2 cellular contexts compared by ENCODE assay signal in the genomic region with DNA sequence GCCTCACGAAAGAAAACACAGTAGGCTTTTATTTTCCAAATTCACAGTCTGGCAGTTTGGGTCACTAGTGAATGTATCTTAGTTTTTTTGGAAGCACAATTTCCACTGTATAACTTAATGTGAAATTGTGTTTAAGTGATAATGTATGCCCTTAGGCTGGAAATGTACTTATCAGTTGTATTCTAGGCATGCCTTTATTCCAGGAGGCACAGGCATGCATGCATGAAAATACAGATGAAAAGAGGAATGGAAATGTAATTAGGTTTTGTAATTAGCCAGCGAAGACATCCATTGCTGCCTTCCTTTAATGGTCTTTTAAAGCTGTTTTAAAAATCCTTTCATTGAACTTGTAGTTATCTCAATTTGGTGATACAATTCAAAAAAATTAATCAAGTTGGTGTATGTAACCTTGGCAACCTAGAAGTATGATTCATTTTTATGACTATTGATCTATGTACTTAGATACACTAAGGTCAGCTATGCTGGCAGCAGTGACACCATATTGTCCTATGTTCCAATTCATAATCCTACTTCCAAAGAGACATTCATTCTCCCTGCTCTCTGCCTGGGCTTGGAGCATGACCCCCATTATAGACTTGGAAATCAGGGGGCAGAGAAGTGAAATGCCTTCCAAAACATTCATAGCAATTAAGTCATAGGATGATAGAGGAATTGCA.
A peak's percentile ranks its signal among the peaks of the same experiment; 100 is the strongest.
TF ChIP-seq lines count a peak whose summit lies in the region.

No MANE protein-coding gene starts in this region.

TF ChIP-seq in A549, 52 proteins besides CTCF, POLR2A, EP300 and RAD21 (continued from another document):
- TF ChIP-seq, protein P1, sequence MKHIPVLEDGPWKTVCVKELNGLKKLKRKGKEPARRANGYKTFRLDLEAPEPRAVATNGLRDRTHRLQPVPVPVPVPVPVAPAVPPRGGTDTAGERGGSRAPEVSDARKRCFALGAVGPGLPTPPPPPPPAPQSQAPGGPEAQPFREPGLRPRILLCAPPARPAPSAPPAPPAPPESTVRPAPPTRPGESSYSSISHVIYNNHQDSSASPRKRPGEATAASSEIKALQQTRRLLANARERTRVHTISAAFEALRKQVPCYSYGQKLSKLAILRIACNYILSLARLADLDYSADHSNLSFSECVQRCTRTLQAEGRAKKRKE (CRISPR knock-in tag; IDR thresholded peaks at IDR 0.05; ENCODE audit: low read depth): peak; percentile 90; the same call in 1 of the 2 replicates
- TF ChIP-seq FOXS1 (CRISPR knock-in tag; IDR thresholded peaks at IDR 0.05): no peak; the same call in 1 of the 2 replicates
- TF ChIP-seq, protein P2, sequence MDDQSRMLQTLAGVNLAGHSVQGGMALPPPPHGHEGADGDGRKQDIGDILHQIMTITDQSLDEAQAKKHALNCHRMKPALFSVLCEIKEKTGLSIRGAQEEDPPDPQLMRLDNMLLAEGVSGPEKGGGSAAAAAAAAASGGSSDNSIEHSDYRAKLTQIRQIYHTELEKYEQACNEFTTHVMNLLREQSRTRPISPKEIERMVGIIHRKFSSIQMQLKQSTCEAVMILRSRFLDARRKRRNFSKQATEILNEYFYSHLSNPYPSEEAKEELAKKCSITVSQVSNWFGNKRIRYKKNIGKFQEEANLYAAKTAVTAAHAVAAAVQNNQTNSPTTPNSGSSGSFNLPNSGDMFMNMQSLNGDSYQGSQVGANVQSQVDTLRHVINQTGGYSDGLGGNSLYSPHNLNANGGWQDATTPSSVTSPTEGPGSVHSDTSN (IDR thresholded peaks at IDR 0.05): no peak
- peak; percentile 96 for TF ChIP-seq HOXB5 (CRISPR knock-in tag; IDR thresholded peaks at IDR 0.05)
- TF ChIP-seq ZFP36 (IDR thresholded peaks at IDR 0.05; ENCODE audit: borderline replicate concordance, partially characterized antibody): no peak
- TF ChIP-seq ZNF302 (CRISPR knock-in tag; IDR thresholded peaks at IDR 0.05): no peak
- no peak for TF ChIP-seq RARB (CRISPR knock-in tag; IDR thresholded peaks at IDR 0.05)
- TF ChIP-seq MAZ (IDR thresholded peaks at IDR 0.05; ENCODE audit: borderline replicate concordance, low read depth, low read length): no peak
- TF ChIP-seq NR3C1 (IDR thresholded peaks at IDR 0.05): no peak
- TF ChIP-seq CEBPB (IDR thresholded peaks at IDR 0.05): no peak
- TF ChIP-seq, protein P3, sequence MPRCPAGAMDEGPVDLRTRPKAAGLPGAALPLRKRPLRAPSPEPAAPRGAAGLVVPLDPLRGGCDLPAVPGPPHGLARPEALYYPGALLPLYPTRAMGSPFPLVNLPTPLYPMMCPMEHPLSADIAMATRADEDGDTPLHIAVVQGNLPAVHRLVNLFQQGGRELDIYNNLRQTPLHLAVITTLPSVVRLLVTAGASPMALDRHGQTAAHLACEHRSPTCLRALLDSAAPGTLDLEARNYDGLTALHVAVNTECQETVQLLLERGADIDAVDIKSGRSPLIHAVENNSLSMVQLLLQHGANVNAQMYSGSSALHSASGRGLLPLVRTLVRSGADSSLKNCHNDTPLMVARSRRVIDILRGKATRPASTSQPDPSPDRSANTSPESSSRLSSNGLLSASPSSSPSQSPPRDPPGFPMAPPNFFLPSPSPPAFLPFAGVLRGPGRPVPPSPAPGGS (IDR thresholded peaks at IDR 0.05): no peak
- TF ChIP-seq BHLHE40 (IDR thresholded peaks at IDR 0.05; ENCODE audit: low read depth, low read length): no peak
- TF ChIP-seq EHMT2 (IDR thresholded peaks at IDR 0.05; ENCODE audit: low read depth): no peak
- no peak for TF ChIP-seq RNF2 (IDR thresholded peaks at IDR 0.05; ENCODE audit: borderline replicate concordance, low read depth)
- TF ChIP-seq CBX8 (IDR thresholded peaks at IDR 0.05): no peak
- 0 out of 2 replicates have a peak, but pooled peaks have one; percentile 72 for TF ChIP-seq EHF (CRISPR knock-in tag; IDR thresholded peaks at IDR 0.05)
- TF ChIP-seq HDAC2 (IDR thresholded peaks at IDR 0.05): no peak
- TF ChIP-seq ZC3H11A (IDR thresholded peaks at IDR 0.05): no peak
- TF ChIP-seq JUNB (IDR thresholded peaks at IDR 0.05): no peak
- peak; percentile 74 for TF ChIP-seq ZSCAN20 (CRISPR knock-in tag; IDR thresholded peaks at IDR 0.05)
- no peak for TF ChIP-seq RFX5 (IDR thresholded peaks at IDR 0.05)
- no peak for TF ChIP-seq TFCP2L1 (CRISPR knock-in tag; IDR thresholded peaks at IDR 0.05)
- peak; percentile 76; the same call in 1 of the 2 replicates for TF ChIP-seq FOSB (CRISPR knock-in tag; IDR thresholded peaks at IDR 0.05)
- peak; percentile 95; the same call in 1 of the 2 replicates for TF ChIP-seq HOXB13 (CRISPR knock-in tag; IDR thresholded peaks at IDR 0.05; ENCODE audit: low read depth)
- TF ChIP-seq FOSL2 (IDR thresholded peaks at IDR 0.05): no peak
- TF ChIP-seq FOSL2 (CRISPR knock-in tag; IDR thresholded peaks at IDR 0.05): no peak; the same call in 1 of the 2 replicates
- TF ChIP-seq CBX2 (IDR thresholded peaks at IDR 0.05; ENCODE audit: borderline replicate concordance, low read depth): no peak
- TF ChIP-seq HOXA7 (CRISPR knock-in tag; IDR thresholded peaks at IDR 0.05): peak; percentile 63; the same call in 1 of the 2 replicates

TF ChIP-seq in SK-N-SH, 30 proteins besides CTCF, POLR2A, EP300 and RAD21 (continued from another document):
- TF ChIP-seq, protein P4, sequence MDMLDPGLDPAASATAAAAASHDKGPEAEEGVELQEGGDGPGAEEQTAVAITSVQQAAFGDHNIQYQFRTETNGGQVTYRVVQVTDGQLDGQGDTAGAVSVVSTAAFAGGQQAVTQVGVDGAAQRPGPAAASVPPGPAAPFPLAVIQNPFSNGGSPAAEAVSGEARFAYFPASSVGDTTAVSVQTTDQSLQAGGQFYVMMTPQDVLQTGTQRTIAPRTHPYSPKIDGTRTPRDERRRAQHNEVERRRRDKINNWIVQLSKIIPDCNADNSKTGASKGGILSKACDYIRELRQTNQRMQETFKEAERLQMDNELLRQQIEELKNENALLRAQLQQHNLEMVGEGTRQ (IDR thresholded peaks at IDR 0.05; ENCODE audit: borderline replicate concordance, low read depth, low read length): no peak
- TF ChIP-seq TCF12 (IDR thresholded peaks at IDR 0.05): 0 out of 2 replicates have a peak, but pooled peaks have one; percentile 22
- TF ChIP-seq, protein P5, sequence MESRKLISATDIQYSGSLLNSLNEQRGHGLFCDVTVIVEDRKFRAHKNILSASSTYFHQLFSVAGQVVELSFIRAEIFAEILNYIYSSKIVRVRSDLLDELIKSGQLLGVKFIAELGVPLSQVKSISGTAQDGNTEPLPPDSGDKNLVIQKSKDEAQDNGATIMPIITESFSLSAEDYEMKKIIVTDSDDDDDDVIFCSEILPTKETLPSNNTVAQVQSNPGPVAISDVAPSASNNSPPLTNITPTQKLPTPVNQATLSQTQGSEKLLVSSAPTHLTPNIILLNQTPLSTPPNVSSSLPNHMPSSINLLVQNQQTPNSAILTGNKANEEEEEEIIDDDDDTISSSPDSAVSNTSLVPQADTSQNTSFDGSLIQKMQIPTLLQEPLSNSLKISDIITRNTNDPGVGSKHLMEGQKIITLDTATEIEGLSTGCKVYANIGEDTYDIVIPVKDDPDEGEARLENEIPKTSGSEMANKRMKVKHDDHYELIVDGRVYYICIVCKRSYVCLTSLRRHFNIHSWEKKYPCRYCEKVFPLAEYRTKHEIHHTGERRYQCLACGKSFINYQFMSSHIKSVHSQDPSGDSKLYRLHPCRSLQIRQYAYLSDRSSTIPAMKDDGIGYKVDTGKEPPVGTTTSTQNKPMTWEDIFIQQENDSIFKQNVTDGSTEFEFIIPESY (IDR thresholded peaks at IDR 0.05; ENCODE audit: borderline replicate concordance, low read depth): no peak
- TF ChIP-seq FOXM1 (IDR thresholded peaks at IDR 0.05; ENCODE audit: low read depth): no peak
- peak; percentile 61; the same call in 1 of the 2 replicates for TF ChIP-seq FOXJ3 (CRISPR knock-in tag; IDR thresholded peaks at IDR 0.05)
- TF ChIP-seq, protein P2 (IDR thresholded peaks at IDR 0.05): no peak
- TF ChIP-seq EZH2phosphoT487 (IDR thresholded peaks at IDR 0.05; ENCODE audit: borderline replicate concordance, low read depth): no peak
- no peak for TF ChIP-seq YY1 (IDR thresholded peaks at IDR 0.05; ENCODE audit: low read depth)
- TF ChIP-seq, protein P6, sequence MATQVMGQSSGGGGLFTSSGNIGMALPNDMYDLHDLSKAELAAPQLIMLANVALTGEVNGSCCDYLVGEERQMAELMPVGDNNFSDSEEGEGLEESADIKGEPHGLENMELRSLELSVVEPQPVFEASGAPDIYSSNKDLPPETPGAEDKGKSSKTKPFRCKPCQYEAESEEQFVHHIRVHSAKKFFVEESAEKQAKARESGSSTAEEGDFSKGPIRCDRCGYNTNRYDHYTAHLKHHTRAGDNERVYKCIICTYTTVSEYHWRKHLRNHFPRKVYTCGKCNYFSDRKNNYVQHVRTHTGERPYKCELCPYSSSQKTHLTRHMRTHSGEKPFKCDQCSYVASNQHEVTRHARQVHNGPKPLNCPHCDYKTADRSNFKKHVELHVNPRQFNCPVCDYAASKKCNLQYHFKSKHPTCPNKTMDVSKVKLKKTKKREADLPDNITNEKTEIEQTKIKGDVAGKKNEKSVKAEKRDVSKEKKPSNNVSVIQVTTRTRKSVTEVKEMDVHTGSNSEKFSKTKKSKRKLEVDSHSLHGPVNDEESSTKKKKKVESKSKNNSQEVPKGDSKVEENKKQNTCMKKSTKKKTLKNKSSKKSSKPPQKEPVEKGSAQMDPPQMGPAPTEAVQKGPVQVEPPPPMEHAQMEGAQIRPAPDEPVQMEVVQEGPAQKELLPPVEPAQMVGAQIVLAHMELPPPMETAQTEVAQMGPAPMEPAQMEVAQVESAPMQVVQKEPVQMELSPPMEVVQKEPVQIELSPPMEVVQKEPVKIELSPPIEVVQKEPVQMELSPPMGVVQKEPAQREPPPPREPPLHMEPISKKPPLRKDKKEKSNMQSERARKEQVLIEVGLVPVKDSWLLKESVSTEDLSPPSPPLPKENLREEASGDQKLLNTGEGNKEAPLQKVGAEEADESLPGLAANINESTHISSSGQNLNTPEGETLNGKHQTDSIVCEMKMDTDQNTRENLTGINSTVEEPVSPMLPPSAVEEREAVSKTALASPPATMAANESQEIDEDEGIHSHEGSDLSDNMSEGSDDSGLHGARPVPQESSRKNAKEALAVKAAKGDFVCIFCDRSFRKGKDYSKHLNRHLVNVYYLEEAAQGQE (IDR thresholded peaks at IDR 0.05; ENCODE audit: low read depth, low read length): no peak
- no peak for TF ChIP-seq GABPA (IDR thresholded peaks at IDR 0.05; ENCODE audit: low read depth)
- 0 out of 2 replicates have a peak, but pooled peaks have one; percentile 14 for TF ChIP-seq TEAD4 (IDR thresholded peaks at IDR 0.05; ENCODE audit: borderline replicate concordance, insufficient read depth)
- no peak for TF ChIP-seq SIN3A (IDR thresholded peaks at IDR 0.05; ENCODE audit: borderline replicate concordance, low read depth, low read length)
- no peak for TF ChIP-seq SMC3 (IDR thresholded peaks at IDR 0.05; ENCODE audit: low read depth, low read length)
- peak; percentile 60; the same call in 1 of the 2 replicates for TF ChIP-seq MXI1 (IDR thresholded peaks at IDR 0.05; ENCODE audit: low read depth, low read length)
- TF ChIP-seq NFIC (IDR thresholded peaks at IDR 0.05; ENCODE audit: borderline replicate concordance): no peak
- no peak for TF ChIP-seq FOSL2 (IDR thresholded peaks at IDR 0.05; ENCODE audit: borderline replicate concordance, low read depth)
- TF ChIP-seq, protein P7, sequence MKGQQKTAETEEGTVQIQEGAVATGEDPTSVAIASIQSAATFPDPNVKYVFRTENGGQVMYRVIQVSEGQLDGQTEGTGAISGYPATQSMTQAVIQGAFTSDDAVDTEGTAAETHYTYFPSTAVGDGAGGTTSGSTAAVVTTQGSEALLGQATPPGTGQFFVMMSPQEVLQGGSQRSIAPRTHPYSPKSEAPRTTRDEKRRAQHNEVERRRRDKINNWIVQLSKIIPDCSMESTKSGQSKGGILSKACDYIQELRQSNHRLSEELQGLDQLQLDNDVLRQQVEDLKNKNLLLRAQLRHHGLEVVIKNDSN (IDR thresholded peaks at IDR 0.05; ENCODE audit: borderline replicate concordance, low read depth): no peak
- no peak for TF ChIP-seq TAF1 (IDR thresholded peaks at IDR 0.05; ENCODE audit: borderline replicate concordance, low read depth, low read length)
- TF ChIP-seq JUND (IDR thresholded peaks at IDR 0.05): no peak
- TF ChIP-seq, protein P8, sequence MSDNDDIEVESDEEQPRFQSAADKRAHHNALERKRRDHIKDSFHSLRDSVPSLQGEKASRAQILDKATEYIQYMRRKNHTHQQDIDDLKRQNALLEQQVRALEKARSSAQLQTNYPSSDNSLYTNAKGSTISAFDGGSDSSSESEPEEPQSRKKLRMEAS (IDR thresholded peaks at IDR 0.05; ENCODE audit: low read depth): no peak
- peak; percentile 82 for TF ChIP-seq CHD2 (IDR thresholded peaks at IDR 0.05; ENCODE audit: low read length, partially characterized antibody)
- no peak for TF ChIP-seq RFX5 (IDR thresholded peaks at IDR 0.05; ENCODE audit: low read length)
